13 cellular contexts compared by ENCODE assay signal in the genomic region with DNA sequence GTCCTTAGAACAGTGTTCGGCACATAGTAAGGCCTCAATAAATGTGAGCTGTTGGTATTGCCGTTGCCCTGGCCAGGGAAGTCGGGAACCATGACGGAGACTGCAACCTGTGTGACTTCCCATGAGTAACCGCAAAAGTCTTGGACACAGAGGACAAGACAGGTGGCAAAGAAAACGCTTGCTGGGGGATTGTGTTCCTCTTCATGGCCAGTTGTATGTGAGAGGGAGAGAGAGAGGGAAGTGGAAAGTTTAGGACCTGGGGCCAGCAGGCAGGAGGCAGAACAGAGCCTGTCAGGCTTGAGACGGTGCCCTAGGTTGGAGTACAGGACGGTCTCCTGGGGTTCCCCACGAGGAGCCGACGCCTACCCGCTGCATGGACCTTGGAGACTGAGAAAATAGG.
DNase-seq lines count a peak whose midpoint lies in the region; ATAC-seq and TF ChIP-seq lines count a peak whose summit lies in the region.
"Had no signal": no experiment of that assay in that cellular context is flagged by ENCODE, and none has a peak within 500 bp of the region (broad histone marks: within the 10 kb centered on the region; RNA-seq: fewer than 3 reads in every experiment).

No MANE protein-coding gene starts in this region.

- H3K36me3 ChIP-seq in heart left ventricle (peaks cover 0 to 1% (median 0%) of the 10 kb centered on the region in 9 donors), spleen (peaks cover 0 to 6% (median 0%) of the 10 kb centered on the region in 6 donors)
- H3K36me3 ChIP-seq: HAP-1 had no signal

- H3K9me3 ChIP-seq in heart left ventricle (no peaks in the 10 kb centered on the region), spleen (no peaks in the 10 kb centered on the region)
- H3K9me3 ChIP-seq: BLaER1 treated with 17β-estradiol and CSF1 and Interleukin-3, amounts not matched to agents 10 nM and 100 nM; HAP-1 had no signal

- no peak for TF ChIP-seq POLR2A in heart left ventricle (IDR thresholded peaks at IDR 0.05)
- TF ChIP-seq POLR2A in spleen (IDR thresholded peaks at IDR 0.05) = no peak

- 86 to 88% (median 87%) methylated on average over 12 of the region's 12 CpGs for WGBS in heart left ventricle, 4 donors
- WGBS in spleen, 5 donors = 85 to 88% (median 87%) methylated on average over 9 to 12 of the region's 12 CpGs

- no peaks in the 10 kb centered on the region for H3K4me1 ChIP-seq in heart left ventricle
- H3K4me1 ChIP-seq in spleen = no peaks in the 10 kb centered on the region
- H3K4me1 ChIP-seq: HAP-1 had no signal

- intact Hi-C loops in cardiac septum (cut with DNase I) (no loop called here), heart left ventricle (cut with DNase I) (no loop called here), spleen (cut with DNase I; ENCODE audit: low total_unique reads) (no loop called here)

- H3K27me3 ChIP-seq in heart left ventricle = peaks cover 0 to 12% (median 0%) of the 10 kb centered on the region in 9 donors
- H3K27me3 ChIP-seq in spleen (replicated peaks in 1 of 7) = peaks cover 0 to 5% (median 0%) of the 10 kb centered on the region in 7 donors
- H3K27me3 ChIP-seq: BLaER1 treated with 17β-estradiol and CSF1 and Interleukin-3, amounts not matched to agents 10 nM and 100 nM had no signal

- no peak for ATAC-seq in heart left ventricle
- ATAC-seq: CD8-positive, alpha-beta T cell had no signal

- peak; percentile 46 for DNase-seq in cardiac septum (ENCODE audit: low spot score)
- no peak for DNase-seq in heart left ventricle
- DNase-seq in mesenteric fat pad (ENCODE audit: low spot score) = peak; percentile 82
- peak; percentile 51 for DNase-seq in spleen
- no peak for DNase-seq in DMS79 (lab: John Stamatoyannopoulos, UW)
- DNase-seq in kidney glomerular epithelial cell (lab: John Stamatoyannopoulos, UW) = no peak
- DNase-seq: CD8-positive, alpha-beta T cell; DMS 273 treated with DMSO at 0.1 percent for 48 hours; DMS53; GM23248 had no signal

- no peak for TF ChIP-seq CTCF in heart left ventricle (IDR thresholded peaks at IDR 0.05)
- no peak for TF ChIP-seq CTCF in spleen (IDR thresholded peaks at IDR 0.05 in 8 of 11, conservative IDR thresholded peaks at IDR 0.05 in 3 of 11)

- H3K4me3 ChIP-seq in heart left ventricle (no peak overlapping the region), spleen (no peak overlapping the region)
- H3K4me3 ChIP-seq: BLaER1 treated with 17β-estradiol and CSF1 and Interleukin-3, amounts not matched to agents 10 nM and 100 nM; GM23248; HAP-1 had no signal

- H3K27ac ChIP-seq in heart left ventricle (no peak overlapping the region), spleen (no peak overlapping the region)
- H3K27ac ChIP-seq: BLaER1 treated with 17β-estradiol and CSF1 and Interleukin-3, amounts not matched to agents 10 nM and 100 nM; GM23248; HL-60 had no signal

Comparison
In these comparisons a context has a peak if more than half of its experiments do, and no peak if none do; other contexts are left out.
1. DNase-seq: peak in cardiac septum (single experiment), mesenteric fat pad (single experiment) and spleen (single experiment); none in heart left ventricle (0 of 5), DMS79 (single experiment) and kidney glomerular epithelial cell (single experiment).